ENCODE assay signal across 8 cellular contexts in genomic region chr4:6911917-6912316, GRCh38. TPM values are rescaled to one million over a fixed set of nuclear protein-coding genes. Genes with fewer than 3 reads are reported as not detected.
DNase-seq lines count a peak whose midpoint lies in the region; ATAC-seq, FAIRE-seq and TF ChIP-seq lines count a peak whose summit lies in the region.
"Not testable (repeated sequence)": the region's sequence is repeated elsewhere in the genome, so short reads cannot be mapped to it uniquely, and the experiment has no call there.

No MANE protein-coding gene starts in this region.

- not testable (repeated sequence) for ATAC-seq in activated CD4-positive, alpha-beta T cell treated with anti-CD3 and anti-CD28 coated beads for 36 hours; effector memory CD8-positive, alpha-beta T cell (replicated peaks); HepG2; thoracic aorta (ENCODE audit: insufficient number of reproducible peaks, low FRiP score, low read depth)

- H3K27ac ChIP-seq in BLaER1 (peak overlapping the region; percentile 99), HepG2 (ENCODE audit: extremely low read length, insufficient read depth, low read length) (peak overlapping the region; percentile 73)
- not testable (repeated sequence) for H3K27ac ChIP-seq in thoracic aorta

- not testable (repeated sequence) for H3K36me3 Mint-ChIP-seq in HFFc6 (ENCODE audit: low read depth); activated CD4-positive, alpha-beta T cell treated with anti-CD3 and anti-CD28 coated beads for 36 hours (ENCODE audit: low read depth); progenitor cell of endocrine pancreas (ENCODE audit: insufficient read depth)
- H3K36me3 Mint-ChIP-seq in effector memory CD8-positive, alpha-beta T cell (ENCODE audit: insufficient read depth): peaks cover 11% of the 10 kb centered on the region

- H4K20me1 ChIP-seq in BLaER1: peaks cover 62% of the 10 kb centered on the region
- peaks cover 39% of the 10 kb centered on the region; the same call in 1 of the 2 replicates for H4K20me1 ChIP-seq in HepG2 (ENCODE audit: insufficient read depth, low read length)

- peak overlapping the region; percentile 96 for H3K4me3 ChIP-seq in BLaER1
- H3K4me3 ChIP-seq in HepG2 (replicated peaks in 1 of 3; ENCODE audit: insufficient read depth in 1 of 3, low read depth in 2 of 3, low read length in 3 of 3): peak overlapping the region in 1 of 3 experiments; percentile 83; a peak in 2 of 6 replicates
- H3K4me3 ChIP-seq in thoracic aorta: peak overlapping the region; percentile 98

- POLR2A ChIA-PET in activated CD4-positive, alpha-beta T cell treated with anti-CD3 and anti-CD28 coated beads for 36 hours (lab: Charles Lee): interaction anchor here (0.7 kb wide), 1 partner anchor 225 kb away, joined by 4 read pairs; no protein-coding TSS in a partner anchor
- POLR2A ChIA-PET in HepG2 (lab: Yijun Ruan, JAX): interaction anchor here (0.9 to 11.5 kb wide), 10 partner anchors 8 to 195 kb away, joined by 3 to 215 read pairs (median 6); no protein-coding TSS in a partner anchor

- H3K4me1 ChIP-seq in BLaER1: peaks cover 81% of the 10 kb centered on the region
- peaks cover 68% of the 10 kb centered on the region for H3K4me1 ChIP-seq in HepG2 (ENCODE audit: insufficient read depth, low read length)
- peaks cover 26 to 45% of the 10 kb centered on the region in 2 donors for H3K4me1 ChIP-seq in thoracic aorta (ENCODE audit: control insufficient read depth in 1 of 2, low read depth in 2 of 2)

- in situ Hi-C loops in HepG2 (cut with HindIII; ENCODE audit: extremely low pct_ligation_motif_present, low pct_unique_long_range_greater_than_20kb): not testable (repeated sequence)

- not testable (repeated sequence) for DNase-seq in HFFc6; effector memory CD8-positive, alpha-beta T cell; HepG2 (ENCODE audit: low spot score); progenitor cell of endocrine pancreas (ENCODE audit: low spot score, unreplicated experiment); thoracic aorta (ENCODE audit: low spot score)
- DNase-seq in activated CD4-positive, alpha-beta T cell treated with anti-CD3 and anti-CD28 coated beads for 36 hours: peak; percentile 3
- DNase-seq in activated effector memory CD4-positive, alpha-beta T cell treated with anti-CD3 and anti-CD28 coated beads, Interleukin-2, amount 50 U/mL, for 16 hours: peak; percentile 34

- not testable (repeated sequence) for H3K9me3 Mint-ChIP-seq in HFFc6; activated CD4-positive, alpha-beta T cell treated with anti-CD3 and anti-CD28 coated beads for 36 hours (ENCODE audit: low read depth); effector memory CD8-positive, alpha-beta T cell; progenitor cell of endocrine pancreas (ENCODE audit: low read depth)

- H3K4me1 Mint-ChIP-seq in HFFc6 (ENCODE audit: low read depth) (peaks cover 29% of the 10 kb centered on the region), progenitor cell of endocrine pancreas (ENCODE audit: low read depth) (peaks cover 31% of the 10 kb centered on the region)
- peaks cover 61% of the 10 kb centered on the region for H3K4me1 Mint-ChIP-seq in activated CD4-positive, alpha-beta T cell treated with anti-CD3 and anti-CD28 coated beads for 36 hours
- H3K4me1 Mint-ChIP-seq in effector memory CD8-positive, alpha-beta T cell (ENCODE audit: low read depth in 2 of 2): peaks cover 47 to 55% of the 10 kb centered on the region in 2 donors

- FAIRE-seq in HepG2 (lab: Jason Lieb, UNC): peak; percentile 37

- not testable (repeated sequence) for TF ChIP-seq RAD21 in HepG2 (CRISPR knock-in tag; IDR thresholded peaks at IDR 0.05)

- not testable (repeated sequence) for H3K4me3 Mint-ChIP-seq in HFFc6; activated CD4-positive, alpha-beta T cell treated with anti-CD3 and anti-CD28 coated beads for 36 hours
- peak overlapping the region in 1 of 2 donors; percentile 96 for H3K4me3 Mint-ChIP-seq in effector memory CD8-positive, alpha-beta T cell
- peak overlapping the region; percentile 58 for H3K4me3 Mint-ChIP-seq in progenitor cell of endocrine pancreas (ENCODE audit: low read depth)

- TF ChIP-seq EP300 in HepG2 (IDR thresholded peaks at IDR 0.05; ENCODE audit: low read depth in 2 of 2, low read length in 2 of 2); HepG2 (CRISPR knock-in tag; IDR thresholded peaks at IDR 0.05; ENCODE audit: borderline replicate concordance): not testable (repeated sequence)

- H3K79me2 ChIP-seq in HepG2 (ENCODE audit: insufficient read depth, low read length): peaks cover 66% of the 10 kb centered on the region

- TF ChIP-seq CTCF in HFFc6 (IDR thresholded peaks at IDR 0.05): 0 out of 2 replicates have a peak, but pooled peaks have one; percentile 10
- not testable (repeated sequence) for TF ChIP-seq CTCF in HepG2 (CRISPR knock-in tag; IDR thresholded peaks at IDR 0.05); progenitor cell of endocrine pancreas (IDR thresholded peaks at IDR 0.05; ENCODE audit: unreplicated experiment); thoracic aorta (IDR thresholded peaks at IDR 0.05)

- not testable (repeated sequence) for H2AFZ ChIP-seq in HepG2 (ENCODE audit: low read length)

- intact Hi-C loops in activated CD4-positive, alpha-beta T cell treated with anti-CD3 and anti-CD28 coated beads for 36 hours (cut with DNase I, micrococcal nuclease): loop anchor here in 1 of 2 experiments (2.0 to 10.0 kb wide), 2 partner anchors 15 to 133 kb away; partner anchors contain the start of gene TADA2B
- intact Hi-C loops in HepG2 (cut with micrococcal nuclease; ENCODE audit: unreplicated experiment): loop anchor here (2.0 to 5.0 kb wide), 2 partner anchors 15 to 35 kb away; no protein-coding TSS in a partner anchor

- H3K9ac ChIP-seq in BLaER1: peak overlapping the region; percentile 98
- H3K9ac ChIP-seq in HepG2 (ENCODE audit: insufficient read depth, low read depth, low read length): peak overlapping the region; percentile 87; the same call in 1 of the 2 replicates

- not testable (repeated sequence) for H3K27me3 ChIP-seq in BLaER1; HepG2 (ENCODE audit: control insufficient read depth in 1 of 2, insufficient read depth in 2 of 2, low read length in 2 of 2); thoracic aorta (replicated peaks; ENCODE audit: insufficient read depth)

- H3K36me3 ChIP-seq in BLaER1: peaks cover 15% of the 10 kb centered on the region; the same call in 1 of the 2 replicates
- H3K36me3 ChIP-seq in HepG2 (replicated peaks in 1 of 2; ENCODE audit: control insufficient read depth in 1 of 2, insufficient read depth in 2 of 2, low read length in 2 of 2); thoracic aorta: not testable (repeated sequence)

- not testable (repeated sequence) for BruUV-seq in HepG2 (replicated peaks; lab: Mats Ljungman, UMichigan)

- H3K27ac Mint-ChIP-seq in HFFc6, progenitor cell of endocrine pancreas: not testable (repeated sequence)
- peak overlapping the region; percentile 38 for H3K27ac Mint-ChIP-seq in activated CD4-positive, alpha-beta T cell treated with anti-CD3 and anti-CD28 coated beads for 36 hours
- peak overlapping the region; percentile 22 to 77 for H3K27ac Mint-ChIP-seq in effector memory CD8-positive, alpha-beta T cell

- not testable (repeated sequence) for H3K27me3 Mint-ChIP-seq in HFFc6 (ENCODE audit: insufficient read depth); activated CD4-positive, alpha-beta T cell treated with anti-CD3 and anti-CD28 coated beads for 36 hours; effector memory CD8-positive, alpha-beta T cell; progenitor cell of endocrine pancreas

- TF ChIP-seq POLR2A in HepG2 (IDR thresholded peaks at IDR 0.05; ENCODE audit: insufficient read depth in 1 of 2, low read depth in 2 of 2, low read length in 2 of 2): not testable (repeated sequence)

- CTCF ChIA-PET in activated CD4-positive, alpha-beta T cell treated with anti-CD3 and anti-CD28 coated beads for 36 hours (lab: Charles Lee): interaction anchor here (0.7 to 1.9 kb wide), 7 partner anchors 12 to 74 kb away, joined by 3 to 8 read pairs (median 6); no protein-coding TSS in a partner anchor
- CTCF ChIA-PET in HepG2 (lab: Yijun Ruan, JAX; ENCODE audit: low intra/inter-chr PET ratio, low total read pairs): not testable (repeated sequence)

- H3K4me2 ChIP-seq in BLaER1: peak overlapping the region; percentile 97
- peak overlapping the region; percentile 96 for H3K4me2 ChIP-seq in HepG2 (ENCODE audit: low read depth, low read length)

- not testable (repeated sequence) for H3K9me3 ChIP-seq in BLaER1; HepG2 (ENCODE audit: low read length); thoracic aorta

- 70% methylated on average over 10 of the region's 10 CpGs for WGBS in HepG2 (ENCODE audit: low lambda C conversion rate)

RNA-seq across cellular contexts. Expression of gene TBC1D14, which starts 2.3 kb away (rescaled TPM):
- 10 to 100 TPM; 23.3 to 32.5 (median 27.9) TPM for total RNA-seq in HFFc6 (2021; fragmentation: NEBNext Ultra II Directional; extraction: Animal tissue kit (Norgen Biotek cat#: 25700))
- 10 to 100 TPM; 36.7 to 44.0 TPM for total RNA-seq in activated CD4-positive, alpha-beta T cell treated with anti-CD3 and anti-CD28 coated beads for 36 hours
- total RNA-seq in HepG2 (2016; rRNA removed; fragmentation: Illumina TruSeq; extraction: Trizol): 46.5 and 53.3 TPM in 2 replicates
- total RNA-seq in HepG2 (2016; cell fraction: cytosol; rRNA removed; fragmentation: Illumina TruSeq; extraction: Trizol; ENCODE audit: low read depth): 65.4 and 73.2 TPM in 2 replicates
- 45.9 and 47.6 TPM in 2 replicates for total RNA-seq in HepG2 (2016; cell fraction: insoluble cytoplasmic fraction; rRNA removed; fragmentation: Illumina TruSeq; extraction: Trizol)
- 39.0 and 41.3 TPM in 2 replicates for total RNA-seq in HepG2 (2016; cell fraction: membrane; rRNA removed; fragmentation: Illumina TruSeq; extraction: Trizol)
- 38.2 and 42.5 TPM in 2 replicates for total RNA-seq in HepG2 (2016; cell fraction: nucleus; rRNA removed; fragmentation: Illumina TruSeq; extraction: Trizol)
- 29.5 and 31.8 TPM in 2 replicates for polyA plus RNA-seq in HepG2 (2011; rRNA removed)
- 29.0 and 31.7 TPM in 2 replicates for polyA plus RNA-seq in HepG2 (2011; cell fraction: cytosol; rRNA removed)
- 29.6 and 30.6 TPM in 2 replicates for polyA plus RNA-seq in HepG2 (2011; cell fraction: nucleus; rRNA removed)
- polyA plus RNA-seq in HepG2 (2012): 31.1 and 34.7 TPM in 2 replicates
- 5.0 TPM in 2 replicates for polyA plus RNA-seq in HepG2 (2016; cell fraction: cytosol; fragmentation: Illumina TruSeq; extraction: Trizol; ENCODE audit: low read depth)
- polyA plus RNA-seq in HepG2 (2016; cell fraction: insoluble cytoplasmic fraction; fragmentation: Illumina TruSeq; extraction: Trizol; ENCODE audit: low read depth): 34.0 and 38.1 TPM in 2 replicates
- polyA plus RNA-seq in HepG2 (2016; cell fraction: membrane; fragmentation: Illumina TruSeq; extraction: Trizol; ENCODE audit: low read depth): 15.8 and 17.3 TPM in 2 replicates
- 42.2 and 45.1 TPM in 2 replicates for polyA plus RNA-seq in HepG2 (2016; cell fraction: nucleus; fragmentation: Illumina TruSeq; extraction: Trizol; ENCODE audit: insufficient read depth, low read depth)
- polyA minus RNA-seq in HepG2 (2011; rRNA and poly(A)+ RNA removed; ENCODE audit: low replicate concordance): 34.1 and 63.3 TPM in 2 replicates
- 21.7 and 28.5 TPM in 2 replicates for polyA minus RNA-seq in HepG2 (2011; cell fraction: cytosol; rRNA and poly(A)+ RNA removed)
- 25.8 and 31.3 TPM in 2 replicates for polyA minus RNA-seq in HepG2 (2011; cell fraction: nucleus; rRNA and poly(A)+ RNA removed)
- 60.8 and 61.8 TPM in 2 replicates for total RNA-seq in progenitor cell of endocrine pancreas
- total RNA-seq in thoracic aorta: 10 to 100 TPM; 46.7 to 49.9 TPM
